Comparison of ENCODE assay signal across 10 cellular contexts in the genomic region with DNA sequence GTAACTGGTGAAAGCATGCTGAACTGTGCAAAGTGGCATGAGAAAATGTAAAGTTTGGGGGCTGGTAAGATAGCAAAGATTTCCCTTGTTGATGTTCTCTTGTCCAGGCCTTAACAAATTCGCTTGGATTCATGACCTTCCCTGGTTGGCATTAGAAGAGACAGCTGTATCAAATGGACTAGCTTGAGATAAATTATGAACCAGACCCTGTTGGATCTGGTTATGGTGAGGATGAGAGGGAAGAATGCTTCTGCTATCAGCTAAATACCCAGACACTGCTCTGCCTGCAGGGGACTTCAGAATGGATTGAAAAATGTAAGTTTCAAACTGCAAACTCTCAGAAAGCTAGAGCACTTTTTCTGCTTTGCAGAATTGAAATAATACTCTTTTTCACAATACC.
"Had no signal": no experiment of that assay in that cellular context is flagged by ENCODE, and none has a peak within 500 bp of the region (broad histone marks: within the 10 kb centered on the region; RNA-seq: fewer than 3 reads in every experiment).

No MANE protein-coding gene starts in this region.

- H3K36me3 ChIP-seq: HAP-1 had no signal

- ATAC-seq: HCT116, HepG2 had no signal

- H3K9me3 ChIP-seq: HAP-1 had no signal

- H3K9me3 Mint-ChIP-seq: HFFc6, IgD-negative memory B cell had no signal

- DNase-seq: GOT3, H7, HFFc6, KBM-7 had no signal

- H3K4me3 Mint-ChIP-seq: HFFc6, IgD-negative memory B cell had no signal

- H3K36me3 Mint-ChIP-seq: IgD-negative memory B cell had no signal

- FAIRE-seq: HepG2 had no signal

- H3K4me1 Mint-ChIP-seq: IgD-negative memory B cell had no signal

- H3K4me3 ChIP-seq: HAP-1 had no signal

- H3K27ac Mint-ChIP-seq: HFFc6, IgD-negative memory B cell had no signal

- H3K27ac ChIP-seq: HL-60, KMS-11 had no signal

- H3K4me1 ChIP-seq: HAP-1 had no signal

- H3K9ac ChIP-seq: KMS-11 had no signal

- H3K27me3 Mint-ChIP-seq: IgD-negative memory B cell had no signal

- H3K4me2 ChIP-seq: KMS-11 had no signal
